2 cellular contexts compared by ENCODE assay signal in genomic region chr1:32128971-32129370, GRCh38.
TF ChIP-seq lines count a peak whose summit lies in the region.

No MANE protein-coding gene starts in this region.

TF ChIP-seq in GM23338, 12 proteins besides CTCF, POLR2A, EP300 and RAD21:
- TF ChIP-seq ETS1 (IDR thresholded peaks at IDR 0.05) (no peak), ZNF331 (CRISPR knock-in tag; IDR thresholded peaks at IDR 0.05; ENCODE audit: low read depth) (no peak), NANOG (IDR thresholded peaks at IDR 0.05; ENCODE audit: borderline replicate concordance) (no peak), CREB1 (CRISPR knock-in tag; IDR thresholded peaks at IDR 0.05; ENCODE audit: low read depth) (no peak), JUNB (IDR thresholded peaks at IDR 0.05; ENCODE audit: unreplicated experiment) (no peak)

TF ChIP-seq in K562, 482 proteins besides CTCF, POLR2A, EP300 and RAD21 (continues in another document):
- TF ChIP-seq FOXK2 (conservative IDR thresholded peaks at IDR 0.05 in 1 of 2, IDR thresholded peaks at IDR 0.05 in 1 of 2; ENCODE audit: low read depth in 2 of 2) (0 out of 4 replicates have a peak, but pooled peaks of 1 of the 2 experiments have one; percentile 41), ATF1 (CRISPR knock-in tag; IDR thresholded peaks at IDR 0.05) (no peak), ATF1 (tag; IDR thresholded peaks at IDR 0.05) (no peak), ZNF384 (IDR thresholded peaks at IDR 0.05; ENCODE audit: low read depth, low read length) (peak; percentile 90), TSHZ1 (CRISPR knock-in tag; IDR thresholded peaks at IDR 0.05) (no peak), ATF6 (CRISPR knock-in tag; IDR thresholded peaks at IDR 0.05) (no peak), ZNF398 (CRISPR knock-in tag; IDR thresholded peaks at IDR 0.05) (no peak), HMG20A (CRISPR knock-in tag; conservative IDR thresholded peaks at IDR 0.05) (no peak), BCL6 (CRISPR knock-in tag; IDR thresholded peaks at IDR 0.05) (no peak), TRIM24 (IDR thresholded peaks at IDR 0.05) (0 out of 4 replicates have a peak, but pooled peaks of 1 of the 2 experiments have one; percentile 22), MEF2D (tag; conservative IDR thresholded peaks at IDR 0.05; ENCODE audit: low read depth) (no peak), ZNF780A (CRISPR knock-in tag; IDR thresholded peaks at IDR 0.05) (no peak), ZNF512 (tag; IDR thresholded peaks at IDR 0.05) (no peak), LARP7 (IDR thresholded peaks at IDR 0.05) (0 out of 2 replicates have a peak, but pooled peaks have one; percentile 65), HNRNPL (IDR thresholded peaks at IDR 0.05; ENCODE audit: low read depth, low read length) (no peak), SIN3A (IDR thresholded peaks at IDR 0.05; ENCODE audit: borderline replicate concordance in 2 of 2, control insufficient read depth in 1 of 2, low read depth in 2 of 2, low read length in 2 of 2) (no peak), MAZ (CRISPR knock-in tag; conservative IDR thresholded peaks at IDR 0.05 in 1 of 2, IDR thresholded peaks at IDR 0.05 in 1 of 2) (peak in 1 of 2 experiments; percentile 37; a peak in 1 of 4 replicates), ZBTB5 (IDR thresholded peaks at IDR 0.05) (no peak), CSDE1 (IDR thresholded peaks at IDR 0.05) (0 out of 4 replicates have a peak, but pooled peaks of 1 of the 2 experiments have one; percentile 46), ZNF253 (CRISPR knock-in tag; conservative IDR thresholded peaks at IDR 0.05) (no peak), HDGF (IDR thresholded peaks at IDR 0.05) (peak; percentile 73; the same call in 1 of the 2 replicates), SMARCA4 (IDR thresholded peaks at IDR 0.05) (peak; percentile 84), DPF2 (IDR thresholded peaks at IDR 0.05) (peak; percentile 69), SREBF2 (CRISPR knock-in tag; IDR thresholded peaks at IDR 0.05) (no peak), JUND (IDR thresholded peaks at IDR 0.05; ENCODE audit: borderline replicate concordance, low read depth, low read length) (0 out of 2 replicates have a peak, but pooled peaks have one; percentile 6), JUND (tag; IDR thresholded peaks at IDR 0.05; ENCODE audit: borderline replicate concordance, low read depth, low read length) (no peak), SAP30 (IDR thresholded peaks at IDR 0.05; ENCODE audit: borderline replicate concordance, insufficient read depth, low read depth, low read length, poor library complexity, severe bottlenecking) (no peak), ZNF121 (CRISPR knock-in tag; conservative IDR thresholded peaks at IDR 0.05) (0 out of 2 replicates have a peak, but pooled peaks have one; percentile 12), ZBTB17 (CRISPR knock-in tag; IDR thresholded peaks at IDR 0.05) (no peak), BRD9 (IDR thresholded peaks at IDR 0.05; ENCODE audit: low read depth, partially characterized antibody) (peak; percentile 31), ZNF184 (CRISPR knock-in tag; IDR thresholded peaks at IDR 0.05) (no peak), HDAC1 (IDR thresholded peaks at IDR 0.05) (peak in 1 of 2 experiments; percentile 43; a peak in 1 of 4 replicates), MTA2 (IDR thresholded peaks at IDR 0.05; ENCODE audit: low read depth) (peak; percentile 46; the same call in 1 of the 2 replicates), BMI1 (IDR thresholded peaks at IDR 0.05; ENCODE audit: low read length) (no peak), SMARCE1 (IDR thresholded peaks at IDR 0.05) (peak; percentile 71), SPI1 (IDR thresholded peaks at IDR 0.05; ENCODE audit: borderline replicate concordance, low read depth, low read length) (peak; percentile 44; the same call in 1 of the 2 replicates), GATAD2A (IDR thresholded peaks at IDR 0.05) (peak; percentile 80), RFX5 (IDR thresholded peaks at IDR 0.05; ENCODE audit: low read depth, low read length) (no peak), EGR1 (conservative IDR thresholded peaks at IDR 0.05) (no peak), PHF21A (IDR thresholded peaks at IDR 0.05; ENCODE audit: borderline replicate concordance, low read depth) (no peak), BHLHE40 (IDR thresholded peaks at IDR 0.05; ENCODE audit: low read length) (no peak)
- TF ChIP-seq, protein P1, sequence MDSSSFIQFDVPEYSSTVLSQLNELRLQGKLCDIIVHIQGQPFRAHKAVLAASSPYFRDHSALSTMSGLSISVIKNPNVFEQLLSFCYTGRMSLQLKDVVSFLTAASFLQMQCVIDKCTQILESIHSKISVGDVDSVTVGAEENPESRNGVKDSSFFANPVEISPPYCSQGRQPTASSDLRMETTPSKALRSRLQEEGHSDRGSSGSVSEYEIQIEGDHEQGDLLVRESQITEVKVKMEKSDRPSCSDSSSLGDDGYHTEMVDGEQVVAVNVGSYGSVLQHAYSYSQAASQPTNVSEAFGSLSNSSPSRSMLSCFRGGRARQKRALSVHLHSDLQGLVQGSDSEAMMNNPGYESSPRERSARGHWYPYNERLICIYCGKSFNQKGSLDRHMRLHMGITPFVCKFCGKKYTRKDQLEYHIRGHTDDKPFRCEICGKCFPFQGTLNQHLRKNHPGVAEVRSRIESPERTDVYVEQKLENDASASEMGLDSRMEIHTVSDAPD (CRISPR knock-in tag; IDR thresholded peaks at IDR 0.05) = no peak
- TF ChIP-seq, protein P2, sequence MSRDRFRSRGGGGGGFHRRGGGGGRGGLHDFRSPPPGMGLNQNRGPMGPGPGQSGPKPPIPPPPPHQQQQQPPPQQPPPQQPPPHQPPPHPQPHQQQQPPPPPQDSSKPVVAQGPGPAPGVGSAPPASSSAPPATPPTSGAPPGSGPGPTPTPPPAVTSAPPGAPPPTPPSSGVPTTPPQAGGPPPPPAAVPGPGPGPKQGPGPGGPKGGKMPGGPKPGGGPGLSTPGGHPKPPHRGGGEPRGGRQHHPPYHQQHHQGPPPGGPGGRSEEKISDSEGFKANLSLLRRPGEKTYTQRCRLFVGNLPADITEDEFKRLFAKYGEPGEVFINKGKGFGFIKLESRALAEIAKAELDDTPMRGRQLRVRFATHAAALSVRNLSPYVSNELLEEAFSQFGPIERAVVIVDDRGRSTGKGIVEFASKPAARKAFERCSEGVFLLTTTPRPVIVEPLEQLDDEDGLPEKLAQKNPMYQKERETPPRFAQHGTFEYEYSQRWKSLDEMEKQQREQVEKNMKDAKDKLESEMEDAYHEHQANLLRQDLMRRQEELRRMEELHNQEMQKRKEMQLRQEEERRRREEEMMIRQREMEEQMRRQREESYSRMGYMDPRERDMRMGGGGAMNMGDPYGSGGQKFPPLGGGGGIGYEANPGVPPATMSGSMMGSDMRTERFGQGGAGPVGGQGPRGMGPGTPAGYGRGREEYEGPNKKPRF (IDR thresholded peaks at IDR 0.05; ENCODE audit: low read depth, low read length) = no peak
- TF ChIP-seq, protein P3, sequence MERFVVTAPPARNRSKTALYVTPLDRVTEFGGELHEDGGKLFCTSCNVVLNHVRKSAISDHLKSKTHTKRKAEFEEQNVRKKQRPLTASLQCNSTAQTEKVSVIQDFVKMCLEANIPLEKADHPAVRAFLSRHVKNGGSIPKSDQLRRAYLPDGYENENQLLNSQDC (CRISPR knock-in tag; IDR thresholded peaks at IDR 0.05) = no peak
- TF ChIP-seq, protein P4, sequence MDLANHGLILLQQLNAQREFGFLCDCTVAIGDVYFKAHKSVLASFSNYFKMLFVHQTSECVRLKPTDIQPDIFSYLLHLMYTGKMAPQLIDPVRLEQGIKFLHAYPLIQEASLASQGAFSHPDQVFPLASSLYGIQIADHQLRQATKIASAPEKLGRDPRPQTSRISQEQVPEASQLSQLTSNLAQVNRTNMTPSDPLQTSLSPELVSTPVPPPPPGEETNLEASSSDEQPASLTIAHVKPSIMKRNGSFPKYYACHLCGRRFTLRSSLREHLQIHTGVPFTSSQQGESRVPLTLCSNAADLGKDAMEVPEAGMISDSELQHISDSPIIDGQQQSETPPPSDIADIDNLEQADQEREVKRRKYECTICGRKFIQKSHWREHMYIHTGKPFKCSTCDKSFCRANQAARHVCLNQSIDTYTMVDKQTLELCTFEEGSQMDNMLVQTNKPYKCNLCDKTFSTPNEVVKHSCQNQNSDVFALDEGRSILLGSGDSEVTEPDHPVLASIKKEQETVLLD (IDR thresholded peaks at IDR 0.05) = 0 out of 2 replicates have a peak, but pooled peaks have one; percentile 47
- TF ChIP-seq, protein P5, sequence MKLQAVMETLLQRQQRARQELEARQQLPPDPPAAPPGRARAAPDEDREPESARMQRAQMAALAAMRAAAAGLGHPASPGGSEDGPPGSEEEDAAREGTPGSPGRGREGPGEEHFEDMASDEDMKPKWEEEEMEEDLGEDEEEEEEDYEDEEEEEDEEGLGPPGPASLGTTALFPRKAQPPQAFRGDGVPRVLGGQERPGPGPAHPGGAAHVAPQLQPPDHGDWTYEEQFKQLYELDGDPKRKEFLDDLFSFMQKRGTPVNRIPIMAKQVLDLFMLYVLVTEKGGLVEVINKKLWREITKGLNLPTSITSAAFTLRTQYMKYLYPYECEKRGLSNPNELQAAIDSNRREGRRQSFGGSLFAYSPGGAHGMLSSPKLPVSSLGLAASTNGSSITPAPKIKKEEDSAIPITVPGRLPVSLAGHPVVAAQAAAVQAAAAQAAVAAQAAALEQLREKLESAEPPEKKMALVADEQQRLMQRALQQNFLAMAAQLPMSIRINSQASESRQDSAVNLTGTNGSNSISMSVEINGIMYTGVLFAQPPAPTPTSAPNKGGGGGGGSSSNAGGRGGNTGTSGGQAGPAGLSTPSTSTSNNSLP (IDR thresholded peaks at IDR 0.05; ENCODE audit: borderline replicate concordance, low read depth, low read length) = no peak
